20 cellular contexts compared by ENCODE assay signal in genomic region chr6:12528581-12529363, GRCh38.
DNase-seq lines count a peak whose midpoint lies in the region; ATAC-seq and TF ChIP-seq lines count a peak whose summit lies in the region.
"Had no signal": no experiment of that assay in that cellular context is flagged by ENCODE, and none has a peak within 500 bp of the region (broad histone marks: within the 10 kb centered on the region; RNA-seq: fewer than 3 reads in every experiment).

No MANE protein-coding gene starts in this region.

- H3K27ac Mint-ChIP-seq in GM23338: no peak overlapping the region
- H3K27ac Mint-ChIP-seq: activated B cell treated with CpG ODN at 0.5 μM for 24 hours; naive thymus-derived CD8-positive, alpha-beta T cell; stimulated activated naive CD8-positive, alpha-beta T cell treated with anti-CD3 and anti-CD28 coated beads, Interleukin-15, amount 100 ng/mL, for 72 hours had no signal

- H3K36me3 ChIP-seq in GM23338 (ENCODE audit: insufficient read depth) (no peaks in the 10 kb centered on the region), trophoblast cell (ENCODE audit: control insufficient read depth in 1 of 2, insufficient read depth in 2 of 2, low read length in 2 of 2) (no peaks in the 10 kb centered on the region)
- H3K36me3 ChIP-seq: prostate gland, vagina had no signal

- ATAC-seq in GM23338 (no peak), right cardiac atrium (no peak)
- ATAC-seq: K562; naive thymus-derived CD8-positive, alpha-beta T cell; stimulated activated naive CD8-positive, alpha-beta T cell treated with anti-CD3 and anti-CD28 coated beads, Interleukin-15, amount 100 ng/mL, for 72 hours had no signal

- DNase-seq in GM23338 (ENCODE audit: low spot score): no peak
- peak; percentile 74 for DNase-seq in SK-N-DZ (ENCODE audit: low spot score)
- DNase-seq in right cardiac atrium: no peak
- DNase-seq in trophoblast cell: no peak
- no peak for DNase-seq in EL
- no peak for DNase-seq in 8988T
- DNase-seq in activated CD4-positive, CD25-positive, alpha-beta regulatory T cell treated with anti-CD3 and anti-CD28 coated beads, Interleukin-2, amount 50 U/mL, for 72 hours: no peak
- no peak for DNase-seq in CD1c-positive myeloid dendritic cell (ENCODE audit: extremely low spot score)
- DNase-seq: activated B cell treated with CpG ODN at 0.5 μM for 24 hours; activated effector memory CD4-positive, alpha-beta T cell treated with anti-CD3 and anti-CD28 coated beads, Interleukin-2, amount 50 U/mL, for 16 hours; erythroblast; head of caudate nucleus; kidney glomerular epithelial cell; naive thymus-derived CD8-positive, alpha-beta T cell; NCI-H1092; stimulated activated naive CD8-positive, alpha-beta T cell treated with anti-CD3 and anti-CD28 coated beads, Interleukin-15, amount 100 ng/mL, for 72 hours had no signal

- H3F3A ChIP-seq in GM23338 (replicated peaks; ENCODE audit: low read depth): no peaks in the 10 kb centered on the region

- no peak overlapping the region for H2AK5ac ChIP-seq in trophoblast cell (ENCODE audit: low read length)

- H3K4me1 Mint-ChIP-seq in GM23338: peaks cover 7% of the 10 kb centered on the region
- H3K4me1 Mint-ChIP-seq: activated B cell treated with CpG ODN at 0.5 μM for 24 hours; naive thymus-derived CD8-positive, alpha-beta T cell; stimulated activated naive CD8-positive, alpha-beta T cell treated with anti-CD3 and anti-CD28 coated beads, Interleukin-15, amount 100 ng/mL, for 72 hours had no signal

- H3K36me3 Mint-ChIP-seq in GM23338 (ENCODE audit: low read depth): no peaks in the 10 kb centered on the region

- no peak overlapping the region for H3K4me3 Mint-ChIP-seq in GM23338
- H3K4me3 Mint-ChIP-seq: activated B cell treated with CpG ODN at 0.5 μM for 24 hours; naive thymus-derived CD8-positive, alpha-beta T cell; stimulated activated naive CD8-positive, alpha-beta T cell treated with anti-CD3 and anti-CD28 coated beads, Interleukin-15, amount 100 ng/mL, for 72 hours had no signal

- no peak overlapping the region for H3K18ac ChIP-seq in trophoblast cell (ENCODE audit: low read length)

- no peaks in the 10 kb centered on the region for H4K20me1 ChIP-seq in GM23338 (replicated peaks; ENCODE audit: insufficient read depth)

- peak overlapping the region; percentile 65 for H2BK12ac ChIP-seq in trophoblast cell (ENCODE audit: low read length)

- H3K27me3 ChIP-seq in GM23338 (ENCODE audit: insufficient read depth) (no peaks in the 10 kb centered on the region), right cardiac atrium (ENCODE audit: control insufficient read depth, insufficient read depth) (no peaks in the 10 kb centered on the region), trophoblast cell (ENCODE audit: insufficient read depth, low read length) (no peaks in the 10 kb centered on the region)
- H3K27me3 ChIP-seq: vagina had no signal

- H3K9me3 ChIP-seq in right cardiac atrium (ENCODE audit: control insufficient read depth, low read length) (no peaks in the 10 kb centered on the region), trophoblast cell (ENCODE audit: insufficient read depth, low read depth, low read length) (no peaks in the 10 kb centered on the region)
- H3K9me3 ChIP-seq: prostate gland, vagina had no signal

- 0 out of 2 replicates have a peak, but pooled peaks cover 7% of the 10 kb centered on the region for H3K4me1 ChIP-seq in GM23338 (ENCODE audit: insufficient read depth)
- H3K4me1 ChIP-seq in right cardiac atrium (ENCODE audit: control insufficient read depth, insufficient read depth, low read length): peaks cover 2% of the 10 kb centered on the region
- peaks cover 13% of the 10 kb centered on the region in 2 experiments for H3K4me1 ChIP-seq in trophoblast cell (ENCODE audit: control insufficient read depth in 1 of 2, insufficient read depth in 2 of 2, low read length in 2 of 2)
- H3K4me1 ChIP-seq: prostate gland, vagina had no signal

- no peak overlapping the region for H4K12ac ChIP-seq in trophoblast cell (ENCODE audit: low read depth, low read length)

- H3K27me3 Mint-ChIP-seq in GM23338 (ENCODE audit: insufficient read depth, low read depth, poor library complexity): peaks cover 1% of the 10 kb centered on the region

- H3K27ac ChIP-seq in GM23338 (ENCODE audit: low read depth) (no peak overlapping the region), right cardiac atrium (ENCODE audit: low read length) (peak overlapping the region; percentile 52), trophoblast cell (ENCODE audit: low read depth, low read length) (peak overlapping the region; percentile 86)
- H3K27ac ChIP-seq: coronary artery, prostate gland, vagina had no signal

- no peak overlapping the region for H3K4me2 ChIP-seq in GM23338
- H3K4me2 ChIP-seq in trophoblast cell (ENCODE audit: low read length): peak overlapping the region; percentile 36

- H3K79me2 ChIP-seq in GM23338 (replicated peaks; ENCODE audit: insufficient read depth) (no peaks in the 10 kb centered on the region), trophoblast cell (ENCODE audit: control insufficient read depth, insufficient read depth, low read length, poor library complexity) (no peaks in the 10 kb centered on the region)

- intact Hi-C loops in right cardiac atrium (cut with DNase I): no loop called here

- H2AFZ ChIP-seq in GM23338 (peak overlapping the region; percentile 85), trophoblast cell (ENCODE audit: insufficient read depth, low read length, poor library complexity) (no peak overlapping the region)

- no peak overlapping the region for H3K23ac ChIP-seq in trophoblast cell (ENCODE audit: low read length)

- no peak overlapping the region for H3K9ac ChIP-seq in trophoblast cell (ENCODE audit: low read length)

- H2BK5ac ChIP-seq in trophoblast cell (ENCODE audit: low read depth, low read length, poor library complexity): peak overlapping the region; percentile 39

- no peak overlapping the region for H4K91ac ChIP-seq in trophoblast cell (ENCODE audit: low read depth, low read length)

- WGBS in right cardiac atrium: 40% methylated on average over 8 of the region's 8 CpGs
- WGBS in trophoblast cell (ENCODE audit: extremely low coverage, insufficient coverage, insufficient read length): no CpG with 5 or more reads among the region's 8 CpGs

- H3K4ac ChIP-seq in trophoblast cell (ENCODE audit: low read depth, low read length): no peak overlapping the region

- no peak overlapping the region for H3K4me3 ChIP-seq in GM23338
- no peak overlapping the region for H3K4me3 ChIP-seq in right cardiac atrium (ENCODE audit: low read length)
- no peak overlapping the region for H3K4me3 ChIP-seq in trophoblast cell (ENCODE audit: low read depth, low read length)
- H3K4me3 ChIP-seq: coronary artery, K562, prostate gland, vagina had no signal

- H3K14ac ChIP-seq in trophoblast cell (ENCODE audit: low read length): no peak overlapping the region

- no peak overlapping the region for H2BK120ac ChIP-seq in trophoblast cell (ENCODE audit: insufficient read depth, low read length, poor library complexity)

- peaks cover 5% of the 10 kb centered on the region for H3K79me1 ChIP-seq in trophoblast cell (ENCODE audit: low read length)

- H4K8ac ChIP-seq in trophoblast cell (ENCODE audit: low read depth, low read length): no peak overlapping the region

- no peak for TF ChIP-seq CTCF in GM23338 (conservative IDR thresholded peaks at IDR 0.05; ENCODE audit: low read depth in 2 of 2)

- 0 out of 2 replicates have a peak, but pooled peaks cover 2% of the 10 kb centered on the region for H3K9me2 ChIP-seq in GM23338 (ENCODE audit: insufficient read depth)

- H3K9me3 Mint-ChIP-seq in GM23338: no peaks in the 10 kb centered on the region
- H3K9me3 Mint-ChIP-seq: activated B cell treated with CpG ODN at 0.5 μM for 24 hours had no signal

TF ChIP-seq in GM23338, 12 proteins besides CTCF, POLR2A, EP300 and RAD21 (continues in another document):
- TF ChIP-seq ZNF114 (CRISPR knock-in tag; IDR thresholded peaks at IDR 0.05): no peak
- no peak for TF ChIP-seq ZNF331 (CRISPR knock-in tag; IDR thresholded peaks at IDR 0.05; ENCODE audit: low read depth)
- TF ChIP-seq EZH2phosphoT487 (IDR thresholded peaks at IDR 0.05; ENCODE audit: unreplicated experiment): no peak
- TF ChIP-seq NANOG (IDR thresholded peaks at IDR 0.05; ENCODE audit: borderline replicate concordance): no peak
- no peak for TF ChIP-seq CREB1 (CRISPR knock-in tag; IDR thresholded peaks at IDR 0.05; ENCODE audit: low read depth)
- no peak for TF ChIP-seq ETS1 (IDR thresholded peaks at IDR 0.05)
- no peak for TF ChIP-seq EZH2 (IDR thresholded peaks at IDR 0.05; ENCODE audit: low read depth, unreplicated experiment)
- TF ChIP-seq REST (IDR thresholded peaks at IDR 0.05; ENCODE audit: unreplicated experiment): no peak
